Comparison of ENCODE assay signal across 24 cellular contexts in genomic region chr22:24485170-24485569, GRCh38. TPM values are rescaled to one million over a fixed set of nuclear protein-coding genes. Genes with fewer than 3 reads are reported as not detected.
"Had no signal": no experiment of that assay in that cellular context is flagged by ENCODE, and none has a peak within 500 bp of the region (broad histone marks: within the 10 kb centered on the region; RNA-seq: fewer than 3 reads in every experiment).

No MANE protein-coding gene starts in this region.

- FAIRE-seq: HTR-8/SVneo, RCC 7860 had no signal

- DNase-seq: KBM-7, MV-4-11, NCI-H1048, NCI-H1105, NCI-H1417, NCI-H1436 treated with DMSO at 0.1 percent for 48 hours, NCI-H187, NCI-H2029, NCI-H2081 treated with DMSO at 0.1 percent for 48 hours, NCI-H2171, NCI-H226, NCI-H446, NCI-H510A, NCI-H524 treated with DMSO at 0.1 percent for 48 hours, NCI-H774, SHP77, SK-N-SH, SW 1271 had no signal

- H3K9me3 ChIP-seq: SK-N-SH had no signal

- H3K27ac ChIP-seq: HL-60 had no signal

RNA-seq across cellular contexts. Expression of gene UPB1, which starts 10.0 kb away (rescaled TPM):
- total RNA-seq: LHCN-M2, MCF 10A, SK-MEL-5 had no signal
